Comparison of ENCODE assay signal across 17 cellular contexts in the genomic region with DNA sequence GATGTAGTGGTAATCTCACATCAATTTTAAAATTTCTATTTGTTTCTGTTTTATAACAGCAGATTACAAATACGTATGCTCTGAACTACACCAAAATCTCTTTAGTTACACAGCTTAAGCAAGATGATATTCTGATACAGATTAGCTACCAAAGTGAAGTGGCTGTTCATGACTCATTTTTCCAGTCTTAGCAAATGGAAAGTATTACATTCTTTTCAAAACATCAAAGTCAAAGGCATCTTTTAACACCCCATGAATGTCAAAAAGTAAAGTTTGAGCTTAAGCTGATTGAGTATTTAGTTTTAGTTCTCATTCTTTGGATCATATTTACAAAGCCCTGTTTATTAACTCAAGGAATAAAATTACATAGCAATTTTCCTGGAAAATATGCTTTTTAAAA. TPM values are rescaled to one million over a fixed set of nuclear protein-coding genes. Genes with fewer than 3 reads are reported as not detected.
DNase-seq lines count a peak whose midpoint lies in the region; ATAC-seq, FAIRE-seq and TF ChIP-seq lines count a peak whose summit lies in the region.
"Had no signal": no experiment of that assay in that cellular context is flagged by ENCODE, and none has a peak within 500 bp of the region (broad histone marks: within the 10 kb centered on the region; RNA-seq: fewer than 3 reads in every experiment).

No MANE protein-coding gene starts in this region.

- H3K79me2 ChIP-seq in osteoblast (ENCODE audit: insufficient read depth, low read length), result no peaks in the 10 kb centered on the region

- no peaks in the 10 kb centered on the region for H3K36me3 ChIP-seq in osteoblast (ENCODE audit: insufficient read depth, low read length)
- H3K36me3 ChIP-seq: thyroid gland had no signal

- FAIRE-seq in frontal cortex (lab: Jason Lieb, UNC), result no peak

- no peak overlapping the region for H3K4me2 ChIP-seq in osteoblast (ENCODE audit: insufficient read depth, low read length)

- TF ChIP-seq CTCF in astrocyte of the spinal cord (IDR thresholded peaks at IDR 0.05; ENCODE audit: low read depth, low read length) (no peak), osteoblast (IDR thresholded peaks at IDR 0.05; ENCODE audit: extremely low read depth, low read depth, low read length) (no peak)

- H3K27ac ChIP-seq in osteoblast (ENCODE audit: low read depth, low read length) (no peak overlapping the region), substantia nigra (ENCODE audit: low read depth, low read length, poor library complexity, severe bottlenecking) (no peak overlapping the region)
- H3K27ac ChIP-seq: thyroid gland had no signal

- DNase-seq in HCEC 1CT (peak; percentile 12), M059J (ENCODE audit: low read depth) (peak; percentile 26), astrocyte of the spinal cord (ENCODE audit: low read depth, low spot score) (peak; percentile 45), osteoblast (ENCODE audit: insufficient read length, low spot score, missing footprints) (peak; percentile 27), frontal cortex (ENCODE audit: low spot score in 2 of 2) (no peak), substantia nigra (lab: John Stamatoyannopoulos, UW) (no peak)
- DNase-seq: activated effector memory CD4-positive, alpha-beta T cell treated with Interleukin-2 at 50 U/mL for 16 hours; effector CD4-positive, alpha-beta T cell; left colon; NCI-H1694; NCI-H226; occipital lobe; Right ventricle myocardium superior; stimulated activated CD4-positive, alpha-beta T cell treated with anti-CD3 and anti-CD28 coated beads, Interleukin-2, amount 100 ng/mL, for 48 hours; thyroid gland had no signal

- no peaks in the 10 kb centered on the region for H3K9me3 ChIP-seq in osteoblast (ENCODE audit: low read depth, low read length)
- H3K9me3 ChIP-seq: thyroid gland had no signal

- H2AFZ ChIP-seq in osteoblast (ENCODE audit: low read length), result no peak overlapping the region

- in situ Hi-C loops in astrocyte of the spinal cord (cut with HindIII; ENCODE audit: low sequenced_read_pairs), result no loop called here

- no peaks in the 10 kb centered on the region for H4K20me1 ChIP-seq in osteoblast (ENCODE audit: insufficient read depth, low read length)

- H3K4me1 ChIP-seq in osteoblast (ENCODE audit: insufficient read depth, low read length), result no peaks in the 10 kb centered on the region
- H3K4me1 ChIP-seq: thyroid gland had no signal

- peaks cover 3% of the 10 kb centered on the region for H3K27me3 ChIP-seq in osteoblast (ENCODE audit: insufficient read depth, low read length)
- H3K27me3 ChIP-seq: thyroid gland had no signal

- no peak overlapping the region for H3K4me3 ChIP-seq in astrocyte of the spinal cord (ENCODE audit: low read depth, low read length)
- H3K4me3 ChIP-seq in osteoblast (ENCODE audit: insufficient read depth, low read length), result no peak overlapping the region
- H3K4me3 ChIP-seq: thyroid gland had no signal

- no peak for ATAC-seq in GM18873 (IDR thresholded peaks at IDR 0.05; ENCODE audit: low FRiP score, unreplicated experiment)
- ATAC-seq: left colon had no signal

RNA-seq across cellular contexts. Expression of a gene that starts 6.6 kb away (rescaled TPM):
- total RNA-seq in M059J (2014; rRNA removed; shearing (Covaris generic)), result not detected in 2 replicates
- total RNA-seq in osteoblast (not detected in 2 replicates), frontal cortex (1.2 TPM)
- total RNA-seq: H4 had no signal

Comparison
In these comparisons a context has a peak if more than half of its experiments do, and no peak if none do; other contexts are left out.
1. DNase-seq: peak in HCEC 1CT (single experiment), M059J (single experiment), astrocyte of the spinal cord (single experiment) and osteoblast (single experiment); none in frontal cortex (0 of 2) and substantia nigra (0 of 49).